1 cellular context compared by ENCODE assay signal in genomic region chr17:72749119-72749572, GRCh38.
TF ChIP-seq lines count a peak whose summit lies in the region.

No MANE protein-coding gene starts in this region.

TF ChIP-seq in HepG2, 621 proteins besides CTCF, POLR2A, EP300 and RAD21 (continued from another document):
- TF ChIP-seq ARID5B (CRISPR knock-in tag; IDR thresholded peaks at IDR 0.05) (peak; percentile 70), HINFP (CRISPR knock-in tag; IDR thresholded peaks at IDR 0.05; ENCODE audit: low read depth) (no peak), ZNF501 (CRISPR knock-in tag; IDR thresholded peaks at IDR 0.05) (peak; percentile 47; the same call in 1 of the 2 replicates), NCOR1 (IDR thresholded peaks at IDR 0.05; ENCODE audit: borderline replicate concordance, low read length) (peak; percentile 61; the same call in 1 of the 2 replicates), ZBTB25 (CRISPR knock-in tag; IDR thresholded peaks at IDR 0.05) (no peak), FOXM1 (CRISPR knock-in tag; IDR thresholded peaks at IDR 0.05) (no peak), GMEB1 (CRISPR knock-in tag; IDR thresholded peaks at IDR 0.05; ENCODE audit: borderline replicate concordance) (no peak), ZNF574 (CRISPR knock-in tag; IDR thresholded peaks at IDR 0.05) (no peak; the same call in 1 of the 2 replicates)
